In genomic region chr14:58628381-58628780, GRCh38 we compare ENCODE assay signal across 20 cellular contexts. TPM values are rescaled to one million over a fixed set of nuclear protein-coding genes. Genes with fewer than 3 reads are reported as not detected.
DNase-seq lines count a peak whose midpoint lies in the region; ATAC-seq, FAIRE-seq and TF ChIP-seq lines count a peak whose summit lies in the region.
"Had no signal": no experiment of that assay in that cellular context is flagged by ENCODE, and none has a peak within 500 bp of the region (broad histone marks: within the 10 kb centered on the region; RNA-seq: fewer than 3 reads in every experiment).

No MANE protein-coding gene starts in this region.

- H3K4me3 ChIP-seq in cardiac muscle cell (no peak overlapping the region), heart right ventricle (no peak overlapping the region), mesodermal cell (ENCODE audit: extremely low read depth, insufficient read depth, low read length, poor library complexity, severe bottlenecking) (no peak overlapping the region), small intestine (ENCODE audit: low read depth in 1 of 2, low read length in 2 of 2) (no peak overlapping the region), BE2C (ENCODE audit: low read depth, low read length) (no peak overlapping the region), transverse colon (no peak overlapping the region), colonic mucosa (no peak overlapping the region)

- in situ Hi-C loops in transverse colon (cut with MboI; ENCODE audit: low pct_ligation_motif_present in 1 of 4, low pct_unique_long_range_greater_than_20kb in 1 of 4, low sequenced_read_pairs in 3 of 4): loop anchor here in 3 of 4 donors (25.0 kb wide), 1 partner anchor 384 kb away; no protein-coding TSS in a partner anchor

- no peak overlapping the region for H3K9ac ChIP-seq in colonic mucosa (ENCODE audit: low read depth in 2 of 2, low read length in 2 of 2)

- FAIRE-seq in small intestine (lab: Jason Lieb, UNC): no peak
- FAIRE-seq: RCC 7860 had no signal

- no peak for ATAC-seq in heart right ventricle
- ATAC-seq: Right ventricle myocardium inferior had no signal

- intact Hi-C loops in heart right ventricle (cut with DNase I): no loop called here
- intact Hi-C loops in transverse colon (cut with DNase I; ENCODE audit: low total_unique reads): loop anchor here (10.0 kb wide), 1 partner anchor 124 kb away; no protein-coding TSS in a partner anchor
- intact Hi-C loops in colonic mucosa (cut with DNase I): no loop called here

- H3K36me3 ChIP-seq in cardiac muscle cell (no peaks in the 10 kb centered on the region), heart right ventricle (no peaks in the 10 kb centered on the region), mesodermal cell (ENCODE audit: control insufficient read depth, insufficient read depth, low read length) (no peaks in the 10 kb centered on the region), small intestine (ENCODE audit: control insufficient read depth in 2 of 2, insufficient read depth in 2 of 2, low read length in 2 of 2) (no peaks in the 10 kb centered on the region), BE2C (no peaks in the 10 kb centered on the region), transverse colon (no peaks in the 10 kb centered on the region), colonic mucosa (no peaks in the 10 kb centered on the region)

- H3K9me3 ChIP-seq in cardiac muscle cell (ENCODE audit: low read depth) (no peaks in the 10 kb centered on the region), heart right ventricle (no peaks in the 10 kb centered on the region), mesodermal cell (ENCODE audit: control insufficient read depth, low read length) (no peaks in the 10 kb centered on the region), small intestine (ENCODE audit: control insufficient read depth, low read depth) (no peaks in the 10 kb centered on the region), BE2C (no peaks in the 10 kb centered on the region; the same call in 1 of the 2 replicates), transverse colon (no peaks in the 10 kb centered on the region), colonic mucosa (no peaks in the 10 kb centered on the region)

- TF ChIP-seq CTCF in cardiac muscle cell (IDR thresholded peaks at IDR 0.05; ENCODE audit: low read depth, low read length) (no peak), heart right ventricle (IDR thresholded peaks at IDR 0.05) (no peak), BE2C (IDR thresholded peaks at IDR 0.05; ENCODE audit: low read depth, low read length) (no peak), transverse colon (IDR thresholded peaks at IDR 0.05) (no peak), colonic mucosa (IDR thresholded peaks at IDR 0.05) (no peak)

- H3K27me3 ChIP-seq in cardiac muscle cell: no peaks in the 10 kb centered on the region
- peaks cover 0 to 12% (median 0%) of the 10 kb centered on the region in 7 donors for H3K27me3 ChIP-seq in heart right ventricle
- H3K27me3 ChIP-seq in small intestine (ENCODE audit: control insufficient read depth in 2 of 2, insufficient read depth in 2 of 2, low read length in 2 of 2): no peaks in the 10 kb centered on the region
- H3K27me3 ChIP-seq in BE2C: peaks cover 16% of the 10 kb centered on the region
- H3K27me3 ChIP-seq in transverse colon: no peaks in the 10 kb centered on the region
- H3K27me3 ChIP-seq in colonic mucosa: no peaks in the 10 kb centered on the region

- WGBS in heart right ventricle, 2 donors: 66% methylated on average over 6 of the region's 6 CpGs
- 18 to 19% methylated on average over 4 to 6 of the region's 6 CpGs for WGBS in mesodermal cell (ENCODE audit: insufficient coverage in 2 of 2), 2 experiments
- 78 to 84% (median 83%) methylated on average over 6 of the region's 6 CpGs for WGBS in small intestine, 3 donors
- 80 to 85% methylated on average over 1 to 6 of the region's 6 CpGs for WGBS in transverse colon (ENCODE audit: low coverage in 1 of 2), 2 donors

- DNase-seq in cardiac muscle cell (ENCODE audit: low read depth in 1 of 2, low spot score in 1 of 2) (peak; percentile 8 to 41), heart right ventricle (no peak), ecto neural progenitor cell (ENCODE audit: low spot score) (peak; percentile 58), small intestine (no peak), BE2C (no peak), transverse colon (no peak), colonic mucosa (no peak)
- DNase-seq: CD4-positive, alpha-beta memory T cell; DMS153; GF-D8; GOT3; NCI-H1092 treated with DMSO at 0.1 percent for 48 hours; NCI-H2029 treated with DMSO at 0.1 percent for 48 hours; NCI-H2171; NCI-H446; NCI-H69 had no signal

- no peak for TF ChIP-seq EP300 in transverse colon (IDR thresholded peaks at IDR 0.05; ENCODE audit: low read depth)

- TF ChIP-seq POLR2A in transverse colon (IDR thresholded peaks at IDR 0.05): no peak

- H3K27ac ChIP-seq in cardiac muscle cell: peak overlapping the region; percentile 52
- H3K27ac ChIP-seq in heart right ventricle: no peak overlapping the region
- peak overlapping the region; percentile 93 for H3K27ac ChIP-seq in mesodermal cell (ENCODE audit: low read depth, low read length, severe bottlenecking)
- no peak overlapping the region for H3K27ac ChIP-seq in small intestine (ENCODE audit: low read depth in 1 of 2, low read length in 1 of 2)
- H3K27ac ChIP-seq in transverse colon: no peak overlapping the region
- no peak overlapping the region for H3K27ac ChIP-seq in colonic mucosa
- H3K27ac ChIP-seq: 22Rv1 had no signal

- H3K4me1 ChIP-seq in cardiac muscle cell (ENCODE audit: low read depth): peaks cover 51% of the 10 kb centered on the region
- no peaks in the 10 kb centered on the region for H3K4me1 ChIP-seq in heart right ventricle
- peaks cover 46% of the 10 kb centered on the region for H3K4me1 ChIP-seq in mesodermal cell (ENCODE audit: control insufficient read depth, insufficient read depth, low read length, poor library complexity, severe bottlenecking)
- H3K4me1 ChIP-seq in small intestine (ENCODE audit: control insufficient read depth in 2 of 2, insufficient read depth in 1 of 2, low read depth in 1 of 2, low read length in 1 of 2): no peaks in the 10 kb centered on the region
- H3K4me1 ChIP-seq in BE2C: no peaks in the 10 kb centered on the region
- H3K4me1 ChIP-seq in transverse colon: no peaks in the 10 kb centered on the region
- H3K4me1 ChIP-seq in colonic mucosa: no peaks in the 10 kb centered on the region

RNA-seq across cellular contexts. Expression of gene DACT1, which starts 9.4 kb away (rescaled TPM):
- 259 and 324 TPM in 2 replicates for total RNA-seq in cardiac muscle cell
- 197 and 291 TPM in 2 replicates for polyA plus RNA-seq in cardiac muscle cell
- total RNA-seq in heart right ventricle: 1 to 10 TPM; 1.3 to 5.5 (median 3.1) TPM
- polyA plus RNA-seq in heart right ventricle: 1 to 10 TPM; 1.1 to 1.7 TPM
- 117 TPM for polyA plus RNA-seq in mesodermal cell (2013, experiment 1 of 2)
- 92.4 TPM for polyA plus RNA-seq in mesodermal cell (2013, experiment 2 of 2)
- 1 to 10 TPM in 2 of 3 donors, under 1 TPM in 1; 0.45 to 4.0 (median 2.4) TPM for polyA plus RNA-seq in small intestine
- not detected for polyA plus RNA-seq in BE2C (2012; ENCODE audit: insufficient read depth, insufficient read length, low read depth)
- total RNA-seq in transverse colon: 1 to 10 TPM; 2.3 to 5.8 (median 3.3) TPM
- total RNA-seq in colonic mucosa: 1 to 10 TPM; 1.5 to 4.9 TPM

Comparison
In these comparisons a context has a peak if more than half of its experiments do, and no peak if none do; other contexts are left out.
1. DNase-seq: peak in cardiac muscle cell (2 of 2) and ecto neural progenitor cell (single experiment); none in heart right ventricle (0 of 2), small intestine (single experiment), BE2C (single experiment), transverse colon (single experiment) and colonic mucosa (single experiment).
2. H3K27ac ChIP-seq: peak in cardiac muscle cell (single experiment) and mesodermal cell (single experiment); none in heart right ventricle (0 of 10), small intestine (0 of 2), transverse colon (0 of 4) and colonic mucosa (single experiment).
3. RNA of gene DACT1, which starts 9.4 kb away (total RNA-seq): 259 to 324 TPM in cardiac muscle cell; 1.5 to 4.9 TPM in colonic mucosa, 1.3 to 5.5 TPM in heart right ventricle and 2.3 to 5.8 TPM in transverse colon; every median in the first group is over 10 times any median in the second.